2 cellular contexts compared by ENCODE assay signal in the genomic region with DNA sequence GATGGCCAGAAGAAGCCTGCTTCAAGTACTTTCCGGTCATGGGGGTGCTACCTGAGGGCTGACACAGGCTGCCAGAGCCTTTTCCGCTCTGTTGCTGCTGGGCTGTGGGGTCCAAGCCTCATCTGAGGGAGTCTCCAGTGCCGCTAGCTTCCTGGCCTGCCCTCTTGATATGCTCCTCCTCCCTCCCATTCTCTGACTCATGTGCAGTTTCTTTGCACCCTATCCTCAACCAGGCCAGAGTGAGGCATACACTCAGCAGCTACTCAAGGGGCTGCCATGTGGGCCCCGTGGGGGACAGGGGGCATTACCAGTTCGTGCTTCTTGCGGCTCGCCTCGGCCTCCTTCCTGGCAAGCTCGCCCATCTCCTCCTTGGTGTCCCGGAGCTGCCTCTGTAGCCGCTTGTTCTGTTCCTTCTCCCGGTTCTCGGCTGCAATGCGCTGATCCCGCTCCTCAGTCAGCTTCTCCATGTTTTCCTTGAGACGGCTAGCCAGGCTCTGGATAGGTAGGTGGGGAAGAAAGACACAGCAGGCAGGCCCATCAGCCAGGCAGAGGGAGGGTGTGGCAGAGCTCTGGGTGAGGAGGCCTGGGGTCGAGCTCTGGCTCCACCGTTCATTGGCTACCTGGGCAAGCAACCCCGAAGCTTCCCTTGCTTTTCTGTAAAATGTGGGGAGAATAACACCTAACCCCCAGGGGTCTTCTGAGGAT.
A peak's percentile ranks its signal among the peaks of the same experiment; 100 is the strongest.
TF ChIP-seq lines count a peak whose summit lies in the region.

No MANE protein-coding gene starts in this region.

TF ChIP-seq in GM23338, 12 proteins besides CTCF, POLR2A, EP300 and RAD21 (continued from another document):
- TF ChIP-seq ZNF462 (CRISPR knock-in tag; IDR thresholded peaks at IDR 0.05) (no peak), ZNF114 (CRISPR knock-in tag; IDR thresholded peaks at IDR 0.05) (no peak), ZNF331 (CRISPR knock-in tag; IDR thresholded peaks at IDR 0.05; ENCODE audit: low read depth) (no peak), NANOG (IDR thresholded peaks at IDR 0.05; ENCODE audit: borderline replicate concordance) (no peak), EZH2phosphoT487 (IDR thresholded peaks at IDR 0.05; ENCODE audit: unreplicated experiment) (no peak)

TF ChIP-seq in WTC11, 78 proteins besides CTCF, POLR2A, EP300 and RAD21 (continued from another document):
- TF ChIP-seq, protein P1, sequence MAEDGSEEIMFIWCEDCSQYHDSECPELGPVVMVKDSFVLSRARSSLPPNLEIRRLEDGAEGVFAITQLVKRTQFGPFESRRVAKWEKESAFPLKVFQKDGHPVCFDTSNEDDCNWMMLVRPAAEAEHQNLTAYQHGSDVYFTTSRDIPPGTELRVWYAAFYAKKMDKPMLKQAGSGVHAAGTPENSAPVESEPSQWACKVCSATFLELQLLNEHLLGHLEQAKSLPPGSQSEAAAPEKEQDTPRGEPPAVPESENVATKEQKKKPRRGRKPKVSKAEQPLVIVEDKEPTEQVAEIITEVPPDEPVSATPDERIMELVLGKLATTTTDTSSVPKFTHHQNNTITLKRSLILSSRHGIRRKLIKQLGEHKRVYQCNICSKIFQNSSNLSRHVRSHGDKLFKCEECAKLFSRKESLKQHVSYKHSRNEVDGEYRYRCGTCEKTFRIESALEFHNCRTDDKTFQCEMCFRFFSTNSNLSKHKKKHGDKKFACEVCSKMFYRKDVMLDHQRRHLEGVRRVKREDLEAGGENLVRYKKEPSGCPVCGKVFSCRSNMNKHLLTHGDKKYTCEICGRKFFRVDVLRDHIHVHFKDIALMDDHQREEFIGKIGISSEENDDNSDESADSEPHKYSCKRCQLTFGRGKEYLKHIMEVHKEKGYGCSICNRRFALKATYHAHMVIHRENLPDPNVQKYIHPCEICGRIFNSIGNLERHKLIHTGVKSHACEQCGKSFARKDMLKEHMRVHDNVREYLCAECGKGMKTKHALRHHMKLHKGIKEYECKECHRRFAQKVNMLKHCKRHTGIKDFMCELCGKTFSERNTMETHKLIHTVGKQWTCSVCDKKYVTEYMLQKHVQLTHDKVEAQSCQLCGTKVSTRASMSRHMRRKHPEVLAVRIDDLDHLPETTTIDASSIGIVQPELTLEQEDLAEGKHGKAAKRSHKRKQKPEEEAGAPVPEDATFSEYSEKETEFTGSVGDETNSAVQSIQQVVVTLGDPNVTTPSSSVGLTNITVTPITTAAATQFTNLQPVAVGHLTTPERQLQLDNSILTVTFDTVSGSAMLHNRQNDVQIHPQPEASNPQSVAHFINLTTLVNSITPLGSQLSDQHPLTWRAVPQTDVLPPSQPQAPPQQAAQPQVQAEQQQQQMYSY (CRISPR knock-in tag; IDR thresholded peaks at IDR 0.05), result peak; percentile 98
